8 cellular contexts compared by ENCODE assay signal in the genomic region with DNA sequence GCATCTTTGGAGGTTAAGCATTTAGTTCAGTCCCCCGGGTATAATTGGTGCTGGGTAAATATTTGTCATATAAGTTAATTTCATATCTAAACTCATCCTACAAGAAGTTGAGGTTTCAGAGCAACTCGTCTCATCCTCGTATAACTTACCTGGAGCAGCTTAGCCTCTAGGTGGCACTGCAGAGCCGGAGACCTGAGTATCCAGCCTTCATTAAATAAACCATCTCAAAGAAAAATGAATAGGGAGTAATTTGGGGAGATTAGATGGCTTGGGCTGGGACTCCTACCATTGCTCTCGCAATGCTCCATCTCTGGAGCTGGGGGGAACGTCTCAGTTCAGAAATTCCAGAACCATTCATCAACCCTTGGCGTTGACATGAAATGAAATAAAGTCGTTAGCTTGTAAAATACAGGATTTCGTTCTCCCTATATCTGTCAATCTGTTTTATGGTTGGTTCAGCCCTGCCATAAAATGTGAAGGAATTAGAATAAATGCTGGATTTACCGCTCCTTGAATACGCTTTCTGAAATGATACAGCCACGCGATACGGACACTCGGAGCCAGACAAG.
DNase-seq lines count a peak whose midpoint lies in the region; ATAC-seq and TF ChIP-seq lines count a peak whose summit lies in the region.

No MANE protein-coding gene starts in this region.

- H3K36me3 Mint-ChIP-seq in activated CD4-positive, alpha-beta T cell treated with anti-CD3 and anti-CD28 coated beads for 36 hours (ENCODE audit: low read depth): no peaks in the 10 kb centered on the region
- H3K36me3 Mint-ChIP-seq in activated CD8-positive, alpha-beta T cell treated with anti-CD3 and anti-CD28 coated beads, Interleukin-2, amount 10 ng/mL, durations not matched to agents 7 days and 5 days (ENCODE audit: low read depth): no peaks in the 10 kb centered on the region

- H3K9me3 Mint-ChIP-seq in activated CD4-positive, alpha-beta T cell treated with anti-CD3 and anti-CD28 coated beads for 36 hours (ENCODE audit: low read depth): no peaks in the 10 kb centered on the region
- no peaks in the 10 kb centered on the region for H3K9me3 Mint-ChIP-seq in activated CD8-positive, alpha-beta T cell treated with anti-CD3 and anti-CD28 coated beads, Interleukin-2, amount 10 ng/mL, durations not matched to agents 7 days and 5 days (ENCODE audit: insufficient read depth)

- H3K4me3 Mint-ChIP-seq in activated CD4-positive, alpha-beta T cell treated with anti-CD3 and anti-CD28 coated beads for 36 hours: no peak overlapping the region
- H3K4me3 Mint-ChIP-seq in activated CD8-positive, alpha-beta T cell treated with anti-CD3 and anti-CD28 coated beads, Interleukin-2, amount 10 ng/mL, durations not matched to agents 7 days and 5 days: no peak overlapping the region

- 33 to 37% methylated on average over 15 of the region's 15 CpGs for WGBS in lower leg skin, 2 donors

- CTCF ChIA-PET in activated CD4-positive, alpha-beta T cell treated with anti-CD3 and anti-CD28 coated beads for 36 hours (lab: Charles Lee): interaction anchor here (0.6 to 2.0 kb wide), 13 partner anchors 8 to 904 kb away, joined by 3 to 12 read pairs (median 3); no protein-coding TSS in a partner anchor
- CTCF ChIA-PET in activated CD8-positive, alpha-beta T cell treated with anti-CD3 and anti-CD28 coated beads, Interleukin-2, amount 10 ng/mL, durations not matched to agents 7 days and 5 days (lab: Charles Lee): interaction anchor here (1.0 to 3.4 kb wide), 9 partner anchors 8 to 310 kb away, joined by 3 to 21 read pairs (median 4); no protein-coding TSS in a partner anchor

- TF ChIP-seq CTCF in NB4 (IDR thresholded peaks at IDR 0.05; ENCODE audit: low read depth, low read length): peak; percentile 93
- TF ChIP-seq CTCF in lower leg skin (IDR thresholded peaks at IDR 0.05): no peak

- H3K27ac Mint-ChIP-seq in activated CD4-positive, alpha-beta T cell treated with anti-CD3 and anti-CD28 coated beads for 36 hours: no peak overlapping the region
- no peak overlapping the region for H3K27ac Mint-ChIP-seq in activated CD8-positive, alpha-beta T cell treated with anti-CD3 and anti-CD28 coated beads, Interleukin-2, amount 10 ng/mL, durations not matched to agents 7 days and 5 days

- no peaks in the 10 kb centered on the region for H3K4me1 Mint-ChIP-seq in activated CD4-positive, alpha-beta T cell treated with anti-CD3 and anti-CD28 coated beads for 36 hours
- no peaks in the 10 kb centered on the region for H3K4me1 Mint-ChIP-seq in activated CD8-positive, alpha-beta T cell treated with anti-CD3 and anti-CD28 coated beads, Interleukin-2, amount 10 ng/mL, durations not matched to agents 7 days and 5 days (ENCODE audit: low read depth)

- peak; percentile 49 for ATAC-seq in activated CD4-positive, alpha-beta T cell treated with anti-CD3 and anti-CD28 coated beads for 36 hours
- ATAC-seq in activated CD8-positive, alpha-beta T cell treated with anti-CD3 and anti-CD28 coated beads, Interleukin-2, amount 10 ng/mL, durations not matched to agents 7 days and 5 days: no peak
- ATAC-seq in GM21717 (IDR thresholded peaks at IDR 0.05; ENCODE audit: unreplicated experiment): no peak

- intact Hi-C loops in activated CD4-positive, alpha-beta T cell treated with anti-CD3 and anti-CD28 coated beads for 36 hours (cut with DNase I, micrococcal nuclease): no loop called here
- intact Hi-C loops in lower leg skin (cut with DNase I; ENCODE audit: low total_unique reads): no loop called here

- TF ChIP-seq POLR2A in NB4 (IDR thresholded peaks at IDR 0.05; ENCODE audit: extremely low read depth, insufficient read length) (no peak), lower leg skin (IDR thresholded peaks at IDR 0.05) (no peak)

- no peak overlapping the region for H3K4me3 ChIP-seq in NB4 (ENCODE audit: low read depth, low read length)
- no peak overlapping the region for H3K4me3 ChIP-seq in lower leg skin (ENCODE audit: low read depth, poor library complexity, severe bottlenecking)

- H3K27me3 Mint-ChIP-seq in activated CD4-positive, alpha-beta T cell treated with anti-CD3 and anti-CD28 coated beads for 36 hours: peaks cover 13% of the 10 kb centered on the region
- no peaks in the 10 kb centered on the region for H3K27me3 Mint-ChIP-seq in activated CD8-positive, alpha-beta T cell treated with anti-CD3 and anti-CD28 coated beads, Interleukin-2, amount 10 ng/mL, durations not matched to agents 7 days and 5 days (ENCODE audit: low read depth)

- POLR2A ChIA-PET in activated CD4-positive, alpha-beta T cell treated with anti-CD3 and anti-CD28 coated beads for 36 hours (lab: Charles Lee): no interaction called here
- POLR2A ChIA-PET in activated CD8-positive, alpha-beta T cell treated with anti-CD3 and anti-CD28 coated beads, Interleukin-2, amount 10 ng/mL, durations not matched to agents 7 days and 5 days (lab: Charles Lee): no interaction called here

- DNase-seq in activated CD4-positive, alpha-beta T cell treated with anti-CD3 and anti-CD28 coated beads for 36 hours: peak; percentile 70
- no peak for DNase-seq in activated CD4-positive, alpha-beta T cell treated with anti-CD3 and anti-CD28 coated beads for 1 hour
- DNase-seq in NB4 (ENCODE audit: low read depth) (peak; percentile 58), left kidney (ENCODE audit: low read depth, low spot score) (peak; percentile 77), T-helper 9 cell (no peak), lower leg skin (ENCODE audit: low spot score in 2 of 2) (no peak)
- peak; percentile 53 for DNase-seq in activated CD8-positive, alpha-beta T cell treated with anti-CD3 and anti-CD28 coated beads, Interleukin-2, amount 10 ng/mL, durations not matched to agents 7 days and 5 days

Comparison
In these comparisons a context has a peak if more than half of its experiments do, and no peak if none do; other contexts are left out.
1. DNase-seq: peak in activated CD4-positive, alpha-beta T cell treated with anti-CD3 and anti-CD28 coated beads for 36 hours (single experiment), NB4 (single experiment), activated CD8-positive, alpha-beta T cell treated with anti-CD3 and anti-CD28 coated beads, Interleukin-2, amount 10 ng/mL, durations not matched to agents 7 days and 5 days (single experiment) and left kidney (single experiment); none in activated CD4-positive, alpha-beta T cell treated with anti-CD3 and anti-CD28 coated beads for 1 hour (single experiment), T-helper 9 cell (single experiment) and lower leg skin (0 of 2).